ENCODE assay signal across 9 cellular contexts in genomic region chr15:78034495-78035191, GRCh38. TPM values are rescaled to one million over a fixed set of nuclear protein-coding genes. Genes with fewer than 3 reads are reported as not detected.
DNase-seq lines count a peak whose midpoint lies in the region; ATAC-seq, FAIRE-seq and TF ChIP-seq lines count a peak whose summit lies in the region.
"Had no signal": no experiment of that assay in that cellular context is flagged by ENCODE, and none has a peak within 500 bp of the region (broad histone marks: within the 10 kb centered on the region; RNA-seq: fewer than 3 reads in every experiment).

No MANE protein-coding gene starts in this region.

- H3K4me1 Mint-ChIP-seq in naive B cell (peaks cover 52 to 60% (median 55%) of the 10 kb centered on the region in 3 donors), Calu3 (ENCODE audit: low read depth, unreplicated experiment) (no peaks in the 10 kb centered on the region)
- H3K4me1 Mint-ChIP-seq in stimulated activated naive CD8-positive, alpha-beta T cell treated with anti-CD3 and anti-CD28 coated beads, Interleukin-15, Interleukin-2, amounts not matched to agents 100 ng/mL and 50 ng/mL, for 24 hours (ENCODE audit: low read depth) = peaks cover 89% of the 10 kb centered on the region

- H3K79me2 ChIP-seq in GM12878 (ENCODE audit: control insufficient read depth, insufficient read depth, low read length) = peaks cover 5% of the 10 kb centered on the region

- WGBS in GM12878 (ENCODE audit: insufficient coverage, insufficient replicate concordance, low lambda C conversion rate, missing lambda C conversion rate) = 12% methylated on average over 13 of the region's 13 CpGs

- H3K9me3 ChIP-seq in GM12878 (replicated peaks; ENCODE audit: control insufficient read depth, insufficient read depth, low read length) = no peaks in the 10 kb centered on the region

- TF ChIP-seq RAD21 in GM12878 (IDR thresholded peaks at IDR 0.05; ENCODE audit: insufficient read depth, low read depth, low read length) = peak; percentile 24; the same call in 1 of the 2 replicates

- H3K36me3 ChIP-seq in GM12878 (ENCODE audit: control insufficient read depth in 2 of 2, insufficient read depth in 2 of 2, low read length in 1 of 2) = peaks cover 4 to 5% of the 10 kb centered on the region in 2 experiments; a peak in 2 of 4 replicates

- H3K4me2 ChIP-seq in GM12878 (ENCODE audit: control insufficient read depth, insufficient read depth) = peak overlapping the region; percentile 23

- BruUV-seq in GM12878 (replicated peaks; lab: Mats Ljungman, UMichigan) (no TSS peak), Calu3 (replicated peaks; lab: Mats Ljungman, UMichigan) (no TSS peak)

- H3K27ac ChIP-seq in GM12878 (ENCODE audit: control insufficient read depth, insufficient read depth) = peak overlapping the region; percentile 4

- no peaks in the 10 kb centered on the region for H3K27me3 ChIP-seq in GM12878 (replicated peaks in 1 of 2; ENCODE audit: control insufficient read depth in 2 of 2, insufficient read depth in 2 of 2, low read length in 1 of 2)

- CTCF ChIA-PET in GM12878 (lab: Yijun Ruan, JAX) = interaction anchor here (0.6 to 7.0 kb wide), 19 partner anchors 10 to 79 kb away, joined by 3 to 75 read pairs (median 4); no protein-coding TSS in a partner anchor
- CTCF ChIA-PET in Calu3 (lab: Charles Lee) = interaction anchor here (0.6 kb wide), 1 partner anchor 75 kb away, joined by 4 read pairs; no protein-coding TSS in a partner anchor

- intact Hi-C loops in GM12878 (cut with micrococcal nuclease; ENCODE audit: unreplicated experiment) (loop anchor here (2.0 kb wide), 1 partner anchor 34 kb away; no protein-coding TSS in a partner anchor), Calu3 (cut with micrococcal nuclease; ENCODE audit: unreplicated experiment) (no loop called here)

- ATAC-seq in GM18867 (IDR thresholded peaks at IDR 0.05; ENCODE audit: unreplicated experiment) = peak; percentile 68
- ATAC-seq in HG03039 (IDR thresholded peaks at IDR 0.05; ENCODE audit: unreplicated experiment) = peak; percentile 75
- peak; percentile 92 for ATAC-seq in GM12878
- peak; percentile 74 to 82 for ATAC-seq in naive B cell (ENCODE audit: low read depth in 2 of 2)

- H3K27ac Mint-ChIP-seq in naive B cell = peak overlapping the region; percentile 36 to 89 (median 57)
- H3K27ac Mint-ChIP-seq in stimulated activated naive CD8-positive, alpha-beta T cell treated with anti-CD3 and anti-CD28 coated beads, Interleukin-15, Interleukin-2, amounts not matched to agents 100 ng/mL and 50 ng/mL, for 24 hours = peak overlapping the region; percentile 69
- no peak overlapping the region for H3K27ac Mint-ChIP-seq in Calu3 (ENCODE audit: unreplicated experiment)

- H3K27me3 Mint-ChIP-seq in naive B cell (no peaks in the 10 kb centered on the region), Calu3 (ENCODE audit: unreplicated experiment) (no peaks in the 10 kb centered on the region)
- H3K27me3 Mint-ChIP-seq in stimulated activated naive CD8-positive, alpha-beta T cell treated with anti-CD3 and anti-CD28 coated beads, Interleukin-15, Interleukin-2, amounts not matched to agents 100 ng/mL and 50 ng/mL, for 24 hours = no peaks in the 10 kb centered on the region

- H3K4me3 Mint-ChIP-seq in naive B cell (peak overlapping the region in 7 of 8 donors; percentile 43 to 84 (median 68)), Calu3 (ENCODE audit: low read depth, unreplicated experiment) (no peak overlapping the region)
- H3K4me3 Mint-ChIP-seq in stimulated activated naive CD8-positive, alpha-beta T cell treated with anti-CD3 and anti-CD28 coated beads, Interleukin-15, Interleukin-2, amounts not matched to agents 100 ng/mL and 50 ng/mL, for 24 hours = peak overlapping the region; percentile 71

- DNase-seq in T-helper 22 cell (ENCODE audit: low read depth) (peak; percentile 78), GM12878 (ENCODE audit: low read depth, low spot score) (peak; percentile 66), naive B cell (peak; percentile 46), NCI-H2081 treated with DMSO at 0.1 percent for 48 hours (lab: John Stamatoyannopoulos, UW) (no peak), Calu3 (no peak)

- SMC1A ChIA-PET in GM12878 (lab: Charles Lee; ENCODE audit: uncharacterized antibody, unreplicated experiment) = interaction anchor here (0.8 to 8.4 kb wide), 20 partner anchors 8 to 75 kb away, joined by 3 to 100 read pairs (median 8); no protein-coding TSS in a partner anchor

- no peaks in the 10 kb centered on the region for H3K9me3 Mint-ChIP-seq in naive B cell
- no peaks in the 10 kb centered on the region for H3K9me3 Mint-ChIP-seq in stimulated activated naive CD8-positive, alpha-beta T cell treated with anti-CD3 and anti-CD28 coated beads, Interleukin-15, Interleukin-2, amounts not matched to agents 100 ng/mL and 50 ng/mL, for 24 hours
- H3K9me3 Mint-ChIP-seq in Calu3 (ENCODE audit: low read depth, unreplicated experiment) = no peaks in the 10 kb centered on the region

- in situ Hi-C loops in GM12878 (cut with MboI) = no loop called here

- H3K36me3 Mint-ChIP-seq in naive B cell (peaks cover 0 to 5% of the 10 kb centered on the region in 2 donors), Calu3 (ENCODE audit: insufficient read depth, unreplicated experiment) (peaks cover 4% of the 10 kb centered on the region)
- peaks cover 21% of the 10 kb centered on the region for H3K36me3 Mint-ChIP-seq in stimulated activated naive CD8-positive, alpha-beta T cell treated with anti-CD3 and anti-CD28 coated beads, Interleukin-15, Interleukin-2, amounts not matched to agents 100 ng/mL and 50 ng/mL, for 24 hours (ENCODE audit: low read depth)

- no peak overlapping the region; the same call in 1 of the 2 replicates for H3K4me3 ChIP-seq in GM12878

- peaks cover 40% of the 10 kb centered on the region for H3K4me1 ChIP-seq in GM12878 (ENCODE audit: control insufficient read depth, insufficient read depth, low read length)

- no peak for TF ChIP-seq POLR2A in GM12878 (IDR thresholded peaks at IDR 0.05; ENCODE audit: low read depth, low read length)

- H4K20me1 ChIP-seq in GM12878 (ENCODE audit: control insufficient read depth, insufficient read depth) = no peaks in the 10 kb centered on the region; the same call in 1 of the 2 replicates

- POLR2A ChIA-PET in GM12878 (lab: Charles Lee) = interaction anchor here (0.6 to 3.4 kb wide), 15 partner anchors 8 to 39 kb away, joined by 3 to 21 read pairs (median 5); no protein-coding TSS in a partner anchor

- no peak overlapping the region for H2AFZ ChIP-seq in GM12878 (ENCODE audit: control insufficient read depth, low read depth, low read length)

- H3K9ac ChIP-seq in GM12878 (ENCODE audit: control insufficient read depth, insufficient read depth, low read length) = peak overlapping the region; percentile 11; the same call in 1 of the 2 replicates

- FAIRE-seq in GM12878 (lab: Jason Lieb, UNC) = peak; percentile 7

- RAD21 ChIA-PET in GM12878 (lab: Charles Lee; ENCODE audit: unreplicated experiment) = interaction anchor here (0.7 to 3.5 kb wide), 24 partner anchors 10 to 133 kb away, joined by 3 to 22 read pairs (median 6); no protein-coding TSS in a partner anchor

- TF ChIP-seq EP300 in GM12878 (IDR thresholded peaks at IDR 0.05; ENCODE audit: borderline replicate concordance in 1 of 2, control insufficient read depth in 1 of 2, low read depth in 2 of 2, low read length in 2 of 2) = 0 out of 4 replicates have a peak, but pooled peaks of 1 of the 2 experiments have one; percentile 26

- TF ChIP-seq CTCF in GM12878 (IDR thresholded peaks at IDR 0.05 in 2 of 3, conservative IDR thresholded peaks at IDR 0.05 in 1 of 3; ENCODE audit: control insufficient read depth in 2 of 3, extremely low read depth in 1 of 3, insufficient read depth in 1 of 3, low read depth in 3 of 3, low read length in 3 of 3) (peak in 1 of 3 experiments; percentile 14; a peak in 1 of 6 replicates), Calu3 (IDR thresholded peaks at IDR 0.05; ENCODE audit: unreplicated experiment) (no peak)

TF ChIP-seq in GM12878, 131 proteins besides CTCF, POLR2A, EP300 and RAD21 (continues in another document):
- TF ChIP-seq CBFB (IDR thresholded peaks at IDR 0.05; ENCODE audit: low read depth) (0 out of 2 replicates have a peak, but pooled peaks have one; percentile 62), RFX5 (IDR thresholded peaks at IDR 0.05; ENCODE audit: low read depth, low read length) (no peak)

RNA-seq across cellular contexts. Expression of gene TBC1D2B, which starts 42.9 kb away (rescaled TPM):
- 172 and 173 TPM in 2 replicates for total RNA-seq in GM12878 (2013; cell fraction: nucleolus; rRNA removed)
- total RNA-seq in GM12878 (2014; rRNA removed) = 18.4 and 21.9 TPM in 2 replicates
- total RNA-seq in GM12878 (2014; rRNA removed; fragmentation: Illumina TruSeq; extraction: Trizol) = 17.0 and 20.4 TPM in 2 replicates
- total RNA-seq in GM12878 (2021) = 27.0 and 28.7 TPM in 2 replicates
- 12.9 TPM for polyA plus RNA-seq in GM12878 (2011; ENCODE audit: low read depth)
- polyA plus RNA-seq in GM12878 (2011; rRNA removed) = 53.4 and 75.9 TPM in 2 replicates
- 38.8 and 40.0 TPM in 2 replicates for polyA plus RNA-seq in GM12878 (2011; cell fraction: cytosol; rRNA removed)
- 110 and 121 TPM in 2 replicates for polyA plus RNA-seq in GM12878 (2011; cell fraction: nucleus; rRNA removed)
- polyA plus RNA-seq in GM12878 (2012) = 17.9 and 21.2 TPM in 2 replicates
- polyA plus RNA-seq in GM12878 (2014; fragmentation: Illumina TruSeq; extraction: Trizol) = 22.7 and 26.1 TPM in 2 replicates
- polyA plus RNA-seq in GM12878 (2014; fragmentation: Nextera tagmentation; extraction: Ambion mirVana) = 1 to 10 TPM; 1.3 to 1.4 TPM
- 22.4 and 25.6 TPM in 2 replicates for polyA plus RNA-seq in GM12878 (2014; rRNA removed)
- 1 to 10 TPM; 2.7 to 8.2 TPM for polyA plus RNA-seq in GM12878 (2016; fragmentation: Nextera tagmentation; extraction: Ambion mirVana)
- 50.3 and 51.8 TPM in 2 replicates for polyA minus RNA-seq in GM12878 (2011; rRNA and poly(A)+ RNA removed)
- polyA minus RNA-seq in GM12878 (2011; cell fraction: cytosol; rRNA and poly(A)+ RNA removed) = 14.4 and 14.8 TPM in 2 replicates
- polyA minus RNA-seq in GM12878 (2011; cell fraction: nucleus; rRNA and poly(A)+ RNA removed) = 35.9 and 50.8 TPM in 2 replicates
- polyA plus RNA-seq in naive B cell (ENCODE audit: low read depth in 6 of 6) = 1 to 10 TPM; 1.7 to 5.5 (median 2.9) TPM
- total RNA-seq in Calu3 (2022) = 50.0 and 52.8 TPM in 2 replicates

RNA-seq across cellular contexts. Expression of gene SH2D7, which starts 57.7 kb away (rescaled TPM):
- total RNA-seq in GM12878 (2013; cell fraction: nucleolus; rRNA removed) = not detected in 2 replicates
- total RNA-seq in GM12878 (2014; rRNA removed) (0.06 TPM in 1 of 2 replicates, not detected in the other), GM12878 (2014; rRNA removed; fragmentation: Illumina TruSeq; extraction: Trizol) (not detected in 2 replicates), GM12878 (2021) (0.08 TPM in 1 of 2 replicates, not detected in the other), Calu3 (2022) (not detected in 2 replicates)
- not detected for polyA plus RNA-seq in GM12878 (2011; ENCODE audit: low read depth)
- polyA plus RNA-seq in GM12878 (2011; rRNA removed) (not detected in 2 replicates), GM12878 (2014; fragmentation: Illumina TruSeq; extraction: Trizol) (0.04 TPM in 1 of 2 replicates, not detected in the other), GM12878 (2014; fragmentation: Nextera tagmentation; extraction: Ambion mirVana) (not detected), GM12878 (2014; rRNA removed) (not detected in 2 replicates), GM12878 (2016; fragmentation: Nextera tagmentation; extraction: Ambion mirVana) (not detected), naive B cell (ENCODE audit: low read depth in 6 of 6) (not detected)
- not detected in 2 replicates for polyA plus RNA-seq in GM12878 (2011; cell fraction: cytosol; rRNA removed)
- not detected in 2 replicates for polyA plus RNA-seq in GM12878 (2011; cell fraction: nucleus; rRNA removed)
- polyA plus RNA-seq in GM12878 (2012) = not detected in 2 replicates
- 0.10 and 0.15 TPM in 2 replicates for polyA minus RNA-seq in GM12878 (2011; rRNA and poly(A)+ RNA removed)
- not detected in 2 replicates for polyA minus RNA-seq in GM12878 (2011; cell fraction: cytosol; rRNA and poly(A)+ RNA removed)
- 0.12 TPM in 1 of 2 replicates, not detected in the other for polyA minus RNA-seq in GM12878 (2011; cell fraction: nucleus; rRNA and poly(A)+ RNA removed)
- total RNA-seq: renal cortical epithelial cell had no signal

Comparison
In these comparisons a context has a peak if more than half of its experiments do, and no peak if none do; other contexts are left out.
1. DNase-seq: peak in T-helper 22 cell (single experiment), GM12878 (single experiment) and naive B cell (single experiment); none in NCI-H2081 treated with DMSO at 0.1 percent for 48 hours (single experiment) and Calu3 (single experiment).
2. Peak in every context shown above with its lines, with median percentiles within 50 percentile points of each other: ATAC-seq.